In genomic region chr17:42111265-42111636, GRCh38 we compare ENCODE assay signal across 2 cellular contexts.
A peak's percentile ranks its signal among the peaks of the same experiment; 100 is the strongest.
TF ChIP-seq lines count a peak whose summit lies in the region.

No MANE protein-coding gene starts in this region.

TF ChIP-seq in Ishikawa, 13 proteins besides CTCF, POLR2A, EP300 and RAD21:
- no peak for TF ChIP-seq TCF12 (IDR thresholded peaks at IDR 0.05; ENCODE audit: low read depth)
- TF ChIP-seq ZBTB7A (IDR thresholded peaks at IDR 0.05; ENCODE audit: low read depth), result no peak
- no peak for TF ChIP-seq TAF1 (IDR thresholded peaks at IDR 0.05; ENCODE audit: low read depth)
- TF ChIP-seq MAX (IDR thresholded peaks at IDR 0.05), result no peak
- peak; percentile 20; the same call in 1 of the 2 replicates for TF ChIP-seq USF1 (IDR thresholded peaks at IDR 0.05)
- TF ChIP-seq REST (IDR thresholded peaks at IDR 0.05; ENCODE audit: low read depth), result peak; percentile 47; the same call in 1 of the 2 replicates
- no peak for TF ChIP-seq CEBPB (IDR thresholded peaks at IDR 0.05)
- TF ChIP-seq CREB1 (IDR thresholded peaks at IDR 0.05; ENCODE audit: low read depth), result no peak
- no peak for TF ChIP-seq FOXM1 (IDR thresholded peaks at IDR 0.05; ENCODE audit: borderline replicate concordance, low read depth)
- peak; percentile 49; the same call in 1 of the 2 replicates for TF ChIP-seq NFIC (IDR thresholded peaks at IDR 0.05)
- TF ChIP-seq EGR1 (IDR thresholded peaks at IDR 0.05), result no peak
- no peak for TF ChIP-seq TEAD4 (IDR thresholded peaks at IDR 0.05)
- no peak for TF ChIP-seq YY1 (IDR thresholded peaks at IDR 0.05; ENCODE audit: low read depth)

TF ChIP-seq in H1, 55 proteins besides CTCF, POLR2A, EP300 and RAD21:
- TF ChIP-seq ASH2L (IDR thresholded peaks at IDR 0.05; ENCODE audit: low read length) (no peak), TAF1 (IDR thresholded peaks at IDR 0.05; ENCODE audit: low read depth, low read length) (no peak), POU5F1 (IDR thresholded peaks at IDR 0.05; ENCODE audit: low read depth, low read length) (no peak), CHD1 (IDR thresholded peaks at IDR 0.05; ENCODE audit: low read depth, low read length) (no peak), BACH1 (IDR thresholded peaks at IDR 0.05; ENCODE audit: low read length) (no peak), KDM4A (IDR thresholded peaks at IDR 0.05; ENCODE audit: low read depth, low read length, severe bottlenecking) (no peak), SRF (IDR thresholded peaks at IDR 0.05; ENCODE audit: low read depth, low read length) (no peak), E2F6 (IDR thresholded peaks at IDR 0.05) (no peak), SIN3A (conservative IDR thresholded peaks at IDR 0.05 in 1 of 2, IDR thresholded peaks at IDR 0.05 in 1 of 2; ENCODE audit: low read depth in 1 of 2, low read length in 2 of 2) (no peak)
